8 cellular contexts compared by ENCODE assay signal in genomic region chr9:95494416-95495371, GRCh38. TPM values are rescaled to one million over a fixed set of nuclear protein-coding genes. Genes with fewer than 3 reads are reported as not detected.
A peak's percentile ranks its signal among the peaks of the same experiment; 100 is the strongest.
DNase-seq lines count a peak whose midpoint lies in the region; ATAC-seq lines count a peak whose summit lies in the region.

No MANE protein-coding gene starts in this region.

- DNase-seq in AML-193 (lab: John Stamatoyannopoulos, UW) (peak; percentile 20 to 27), NK-92 (lab: John Stamatoyannopoulos, UW; ENCODE audit: unreplicated experiment) (peak; percentile 26), immature natural killer cell (peak; percentile 81 to 89 (median 83)), ecto neural progenitor cell (ENCODE audit: low spot score) (no peak)
- peak; percentile 77 for DNase-seq in activated T-cell treated with anti-CD3 and anti-CD28 coated beads, Interleukin-2, amount 50 U/mL, for 4 hours
- peak; percentile 73 to 74 for DNase-seq in stimulated activated CD8-positive, alpha-beta memory T cell treated with anti-CD3 and anti-CD28 coated beads, Interleukin-15, amount 100 ng/mL, for 48 hours (ENCODE audit: low read depth in 2 of 2)

- no peaks in the 10 kb centered on the region for H3K27me3 Mint-ChIP-seq in activated T-cell treated with anti-CD3 and anti-CD28 coated beads, Interleukin-2, amount 50 U/mL, for 4 hours (ENCODE audit: low read depth)
- H3K27me3 Mint-ChIP-seq in immature natural killer cell (ENCODE audit: low read depth in 3 of 3) = peaks cover 3 to 21% (median 11%) of the 10 kb centered on the region in 3 donors

- H3K4me3 Mint-ChIP-seq in activated T-cell treated with anti-CD3 and anti-CD28 coated beads, Interleukin-2, amount 50 U/mL, for 4 hours = peak overlapping the region; percentile 78
- peak overlapping the region; percentile 85 to 98 (median 94) for H3K4me3 Mint-ChIP-seq in immature natural killer cell

- H3K36me3 Mint-ChIP-seq in activated T-cell treated with anti-CD3 and anti-CD28 coated beads, Interleukin-2, amount 50 U/mL, for 4 hours (ENCODE audit: insufficient read depth) = no peaks in the 10 kb centered on the region
- H3K36me3 Mint-ChIP-seq in immature natural killer cell = no peaks in the 10 kb centered on the region

- peak; percentile 96 for ATAC-seq in GM19043 (IDR thresholded peaks at IDR 0.05; ENCODE audit: low read depth, unreplicated experiment)
- ATAC-seq in HG03280 (IDR thresholded peaks at IDR 0.05; ENCODE audit: unreplicated experiment) = peak; percentile 97
- peak; percentile 98 for ATAC-seq in activated T-cell treated with anti-CD3 and anti-CD28 coated beads, Interleukin-2, amount 50 U/mL, for 4 hours

- H3K9me3 Mint-ChIP-seq in activated T-cell treated with anti-CD3 and anti-CD28 coated beads, Interleukin-2, amount 50 U/mL, for 4 hours = no peaks in the 10 kb centered on the region
- H3K9me3 Mint-ChIP-seq in immature natural killer cell = no peaks in the 10 kb centered on the region

- H3K27ac Mint-ChIP-seq in immature natural killer cell = peak overlapping the region; percentile 97 to 100 (median 99)

- H3K4me1 Mint-ChIP-seq in activated T-cell treated with anti-CD3 and anti-CD28 coated beads, Interleukin-2, amount 50 U/mL, for 4 hours (ENCODE audit: low read depth) = peaks cover 61% of the 10 kb centered on the region
- peaks cover 92 to 93% of the 10 kb centered on the region in 2 donors for H3K4me1 Mint-ChIP-seq in immature natural killer cell

RNA-seq across cellular contexts. Expression of gene PTCH1, which starts 22.1 kb away (rescaled TPM):
- 1 to 10 TPM; 2.5 to 6.1 (median 4.1) TPM for total RNA-seq in activated T-cell treated with anti-CD3 and anti-CD28 coated beads, Interleukin-2, amount 50 U/mL, for 4 hours
- 10 to 100 TPM in 2 of 3 donors, 1 to 10 TPM in 1; 3.7 to 30.6 (median 16.1) TPM for polyA plus RNA-seq in immature natural killer cell
